In the genomic region with DNA sequence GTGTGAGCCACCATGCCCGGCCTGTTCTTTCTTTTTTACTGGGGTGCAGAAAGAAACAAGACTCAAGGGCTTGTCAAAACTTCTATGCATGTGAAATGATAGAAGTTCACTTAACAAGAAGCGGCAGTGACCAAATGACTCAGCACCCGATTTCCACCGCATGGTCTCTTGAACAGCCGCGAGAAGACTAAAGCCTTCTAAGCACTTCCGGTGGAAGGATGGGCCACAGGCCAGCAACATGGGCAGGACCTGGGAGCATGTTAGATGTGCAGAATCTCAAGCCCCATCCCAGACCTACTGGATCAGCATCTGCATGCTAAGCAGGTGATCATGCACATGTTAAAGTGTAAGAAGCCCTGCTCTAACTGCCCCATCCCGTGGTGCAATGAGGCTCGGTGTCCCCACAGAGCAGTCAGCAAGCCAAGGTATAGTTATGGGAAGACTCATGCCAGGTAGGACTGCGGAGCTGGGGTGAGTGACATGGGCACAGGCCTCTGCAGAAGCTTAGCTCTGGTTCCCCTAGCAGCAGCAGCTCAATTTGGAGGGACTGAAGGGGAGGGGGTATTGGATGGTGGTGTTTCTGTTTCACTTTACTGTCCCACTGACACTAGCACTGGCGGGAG, we compare ENCODE assay signal across 13 cellular contexts.
DNase-seq lines count a peak whose midpoint lies in the region; ATAC-seq and TF ChIP-seq lines count a peak whose summit lies in the region.
"Had no signal": no experiment of that assay in that cellular context is flagged by ENCODE, and none has a peak within 500 bp of the region (broad histone marks: within the 10 kb centered on the region; RNA-seq: fewer than 3 reads in every experiment).

No MANE protein-coding gene starts in this region.

- no peaks in the 10 kb centered on the region for H3K9me3 ChIP-seq in OCI-LY3 (ENCODE audit: insufficient read depth, low read length)

- H3K4me2 ChIP-seq in OCI-LY3 (ENCODE audit: low read length): peak overlapping the region; percentile 83

- H2AFZ ChIP-seq in OCI-LY3 (ENCODE audit: low read depth, low read length): peak overlapping the region; percentile 93

- no peaks in the 10 kb centered on the region for H3K9me3 Mint-ChIP-seq in activated CD4-positive, alpha-beta T cell treated with anti-CD3 and anti-CD28 coated beads, Interleukin-2, amount 10 ng/mL, durations not matched to agents 7 days and 5 days
- no peaks in the 10 kb centered on the region for H3K9me3 Mint-ChIP-seq in glutamatergic neuron (ENCODE audit: unreplicated experiment)

- H3K27me3 Mint-ChIP-seq in activated CD4-positive, alpha-beta T cell treated with anti-CD3 and anti-CD28 coated beads, Interleukin-2, amount 10 ng/mL, durations not matched to agents 7 days and 5 days: peaks cover 22% of the 10 kb centered on the region
- peaks cover 1% of the 10 kb centered on the region for H3K27me3 Mint-ChIP-seq in glutamatergic neuron (ENCODE audit: unreplicated experiment)

- peak overlapping the region; percentile 27; the same call in 1 of the 2 replicates for H3K9ac ChIP-seq in OCI-LY3 (ENCODE audit: low read length)

- POLR2A ChIA-PET in activated CD4-positive, alpha-beta T cell treated with anti-CD3 and anti-CD28 coated beads, Interleukin-2, amount 10 ng/mL, durations not matched to agents 7 days and 5 days (lab: Charles Lee): no interaction called here

- H4K20me1 ChIP-seq in OCI-LY3 (ENCODE audit: insufficient read depth, low read length): no peaks in the 10 kb centered on the region

- no peak for TF ChIP-seq CTCF in OCI-LY3 (IDR thresholded peaks at IDR 0.05; ENCODE audit: low read depth, low read length)
- TF ChIP-seq CTCF in glutamatergic neuron (IDR thresholded peaks at IDR 0.05; ENCODE audit: partially characterized antibody, unreplicated experiment): no peak

- H3K36me3 ChIP-seq in OCI-LY3 (replicated peaks; ENCODE audit: low read depth, low read length): no peaks in the 10 kb centered on the region

- peak overlapping the region; percentile 67 for H3K4me3 ChIP-seq in OCI-LY3 (ENCODE audit: low read length)

- intact Hi-C loops in cardiac septum (cut with DNase I): no loop called here

- CTCF ChIA-PET in activated CD4-positive, alpha-beta T cell treated with anti-CD3 and anti-CD28 coated beads, Interleukin-2, amount 10 ng/mL, durations not matched to agents 7 days and 5 days (lab: Charles Lee): interaction anchor here (1.2 kb wide), 1 partner anchor 11 kb away, joined by 3 read pairs; no protein-coding TSS in a partner anchor

- no peak overlapping the region for H3K4me3 Mint-ChIP-seq in activated CD4-positive, alpha-beta T cell treated with anti-CD3 and anti-CD28 coated beads, Interleukin-2, amount 10 ng/mL, durations not matched to agents 7 days and 5 days
- H3K4me3 Mint-ChIP-seq in glutamatergic neuron (ENCODE audit: unreplicated experiment): no peak overlapping the region

- peak overlapping the region; percentile 32 for H3K27ac Mint-ChIP-seq in activated CD4-positive, alpha-beta T cell treated with anti-CD3 and anti-CD28 coated beads, Interleukin-2, amount 10 ng/mL, durations not matched to agents 7 days and 5 days
- no peak overlapping the region for H3K27ac Mint-ChIP-seq in glutamatergic neuron (ENCODE audit: unreplicated experiment)

- DNase-seq in activated CD4-positive, alpha-beta T cell treated with anti-CD3 and anti-CD28 coated beads, Interleukin-2, amount 10 ng/mL, durations not matched to agents 7 days and 5 days: peak; percentile 38
- DNase-seq in activated CD4-positive, alpha-beta T cell treated with anti-CD3 and anti-CD28 coated beads for 4 hours: no peak
- DNase-seq in pons (ENCODE audit: low spot score) (peak; percentile 13), glutamatergic neuron (no peak), NCI-H2196 treated with DMSO at 0.1 percent for 48 hours (lab: John Stamatoyannopoulos, UW; ENCODE audit: unreplicated experiment) (no peak), cardiac septum (ENCODE audit: low spot score) (no peak)
- DNase-seq: activated effector memory CD4-positive, alpha-beta T cell treated with anti-CD3 and anti-CD28 coated beads, Interleukin-2, amount 50 U/mL, for 16 hours; foreskin fibroblast; left colon; NCI-H1048; NCI-H748 treated with DMSO at 0.1 percent for 48 hours had no signal

- no peaks in the 10 kb centered on the region for H3K36me3 Mint-ChIP-seq in activated CD4-positive, alpha-beta T cell treated with anti-CD3 and anti-CD28 coated beads, Interleukin-2, amount 10 ng/mL, durations not matched to agents 7 days and 5 days (ENCODE audit: low read depth)
- no peaks in the 10 kb centered on the region for H3K36me3 Mint-ChIP-seq in glutamatergic neuron (ENCODE audit: unreplicated experiment)

- ATAC-seq in GM21528 (IDR thresholded peaks at IDR 0.05; ENCODE audit: low FRiP score, unreplicated experiment): peak; percentile 57
- ATAC-seq: left colon had no signal

- no peaks in the 10 kb centered on the region for H3K79me2 ChIP-seq in OCI-LY3 (ENCODE audit: low read length)

- H3K4me1 Mint-ChIP-seq in activated CD4-positive, alpha-beta T cell treated with anti-CD3 and anti-CD28 coated beads, Interleukin-2, amount 10 ng/mL, durations not matched to agents 7 days and 5 days: peaks cover 33% of the 10 kb centered on the region
- H3K4me1 Mint-ChIP-seq in glutamatergic neuron (ENCODE audit: low read depth, unreplicated experiment): no peaks in the 10 kb centered on the region

- no peaks in the 10 kb centered on the region for H3K27me3 ChIP-seq in OCI-LY3 (ENCODE audit: low read depth, low read length)

- peak overlapping the region; percentile 61 for H3K27ac ChIP-seq in OCI-LY3 (ENCODE audit: low read length)

- H3K4me1 ChIP-seq in OCI-LY3 (ENCODE audit: low read length): peaks cover 46% of the 10 kb centered on the region

Comparison
In these comparisons a context has a peak if more than half of its experiments do, and no peak if none do; other contexts are left out.
1. DNase-seq: peak in activated CD4-positive, alpha-beta T cell treated with anti-CD3 and anti-CD28 coated beads, Interleukin-2, amount 10 ng/mL, durations not matched to agents 7 days and 5 days (single experiment) and pons (single experiment); none in activated CD4-positive, alpha-beta T cell treated with anti-CD3 and anti-CD28 coated beads for 4 hours (0 of 2), glutamatergic neuron (single experiment), NCI-H2196 treated with DMSO at 0.1 percent for 48 hours (single experiment) and cardiac septum (single experiment).